ENCODE assay signal across 15 cellular contexts in genomic region chr5:10257870-10258269, GRCh38.
"Had no signal": no experiment of that assay in that cellular context is flagged by ENCODE, and none has a peak within 500 bp of the region (broad histone marks: within the 10 kb centered on the region; RNA-seq: fewer than 3 reads in every experiment).

No MANE protein-coding gene starts in this region.

- H3K36me3 ChIP-seq: ovary had no signal

- H3K9me3 ChIP-seq: body of pancreas, lower lobe of right lung, ovary, testis, upper lobe of right lung had no signal

- H3K27me3 ChIP-seq: body of pancreas, neural progenitor cell, ovary, testis, upper lobe of right lung had no signal

- H3K4me3 Mint-ChIP-seq: mesothelial cell of epicardium, neural progenitor cell had no signal

- H3K4me1 Mint-ChIP-seq: neural progenitor cell had no signal

- H3K4me1 ChIP-seq: neural progenitor cell, testis, upper lobe of right lung had no signal

- ATAC-seq: body of pancreas, lower lobe of right lung, upper lobe of right lung had no signal

- H3K27ac ChIP-seq: body of pancreas, lower lobe of right lung, neural progenitor cell, ovary, testis, upper lobe of right lung had no signal

- H3K27ac Mint-ChIP-seq: mesothelial cell of epicardium, neural progenitor cell had no signal

- H3K9me3 Mint-ChIP-seq: mesothelial cell of epicardium, neural progenitor cell had no signal

- H3K4me3 ChIP-seq: body of pancreas, lower lobe of right lung, neural progenitor cell, ovary, testis, upper lobe of right lung had no signal

- DNase-seq: activated CD4-positive, alpha-beta T cell treated with anti-CD3 and anti-CD28 coated beads for 48 hours; activated effector memory CD4-positive, alpha-beta T cell treated with anti-CD3 and anti-CD28 coated beads, Interleukin-2, amount 50 U/mL, for 16 hours; amniotic stem cell; body of pancreas; central memory CD4-positive, alpha-beta T cell; effector memory CD4-positive, alpha-beta T cell; hypothalamus; lower lobe of right lung; ovary; stimulated activated CD4-positive, alpha-beta T cell treated with anti-CD3 and anti-CD28 coated beads, Interleukin-12 subunit alpha, Interleukin-12 subunit beta, amount 100 ng/mL, for 4 hours; stimulated activated naive CD4-positive, alpha-beta T cell treated with Interleukin-2 at 50 U/mL for 16 hours; testis; upper lobe of right lung had no signal
